In the genomic region with DNA sequence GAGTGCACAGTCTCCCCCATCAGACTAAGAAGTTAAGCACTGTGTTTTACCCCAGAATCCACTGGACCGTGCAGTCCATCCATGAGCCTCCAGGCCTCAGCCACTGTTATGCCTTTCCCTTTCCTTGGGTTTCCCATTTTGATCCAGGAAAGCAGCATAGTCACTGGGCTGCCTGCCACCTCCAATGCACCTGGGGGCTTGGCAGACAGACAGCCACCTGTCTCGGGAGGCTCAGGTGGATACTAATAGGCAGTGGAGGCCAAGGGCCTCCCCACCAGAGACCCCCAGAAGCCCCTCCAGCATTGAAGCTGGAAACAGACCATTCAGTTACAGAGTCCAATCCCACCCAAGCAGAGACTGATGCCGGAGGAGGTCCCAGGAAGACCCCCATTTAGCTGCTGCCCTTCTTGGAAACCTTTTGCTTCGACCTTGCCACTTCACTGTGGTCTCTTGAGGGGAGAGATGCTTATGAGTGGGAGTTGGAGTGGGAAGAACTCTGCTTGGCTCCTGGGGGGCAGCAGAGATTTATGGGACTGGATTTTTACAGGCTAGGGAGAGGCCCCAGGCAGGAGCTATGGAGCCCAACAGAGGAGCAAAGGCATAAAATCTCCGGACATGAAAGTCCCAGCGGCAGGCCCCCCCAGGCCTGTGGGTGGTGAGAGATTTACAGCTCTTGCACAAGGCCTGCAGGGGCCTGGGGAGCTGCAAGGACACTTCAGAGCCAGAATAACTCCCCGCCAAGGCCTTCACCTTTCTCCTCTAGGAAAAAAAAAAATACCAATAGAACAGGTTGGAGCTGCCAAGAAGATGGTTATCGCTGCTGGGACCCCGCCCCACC, we compare ENCODE assay signal across 1 cellular context.
TF ChIP-seq lines count a peak whose summit lies in the region.

No MANE protein-coding gene starts in this region.

TF ChIP-seq in H1, 55 proteins besides CTCF, POLR2A, EP300 and RAD21:
- TF ChIP-seq NANOG (IDR thresholded peaks at IDR 0.05; ENCODE audit: insufficient read depth, low read depth, low read length, poor library complexity, severe bottlenecking) (no peak), SRF (IDR thresholded peaks at IDR 0.05; ENCODE audit: low read depth, low read length) (no peak), HDAC6 (IDR thresholded peaks at IDR 0.05; ENCODE audit: low read depth, low read length) (no peak), BRCA1 (IDR thresholded peaks at IDR 0.05; ENCODE audit: low read depth, low read length) (no peak), CBX8 (IDR thresholded peaks at IDR 0.05; ENCODE audit: borderline replicate concordance, low read depth, low read length) (no peak), SIX5 (IDR thresholded peaks at IDR 0.05; ENCODE audit: low read depth, low read length) (no peak), BCL11A (IDR thresholded peaks at IDR 0.05; ENCODE audit: low read depth in 2 of 2, low read length in 2 of 2) (no peak), YY1 (IDR thresholded peaks at IDR 0.05; ENCODE audit: low read depth, low read length) (no peak), CTBP2 (IDR thresholded peaks at IDR 0.05; ENCODE audit: borderline replicate concordance, insufficient read depth, insufficient read length, low read length) (no peak), SIRT6 (IDR thresholded peaks at IDR 0.05; ENCODE audit: low read length) (no peak), ASH2L (IDR thresholded peaks at IDR 0.05; ENCODE audit: low read length) (no peak), MAFK (IDR thresholded peaks at IDR 0.05; ENCODE audit: low read depth, low read length) (no peak), ATF2 (IDR thresholded peaks at IDR 0.05; ENCODE audit: low read length) (no peak), NRF1 (IDR thresholded peaks at IDR 0.05; ENCODE audit: low read depth, low read length) (no peak), SP1 (IDR thresholded peaks at IDR 0.05; ENCODE audit: low read depth, low read length) (no peak), RBBP5 (IDR thresholded peaks at IDR 0.05; ENCODE audit: borderline replicate concordance, low read depth, low read length) (no peak)
- TF ChIP-seq, protein P1, sequence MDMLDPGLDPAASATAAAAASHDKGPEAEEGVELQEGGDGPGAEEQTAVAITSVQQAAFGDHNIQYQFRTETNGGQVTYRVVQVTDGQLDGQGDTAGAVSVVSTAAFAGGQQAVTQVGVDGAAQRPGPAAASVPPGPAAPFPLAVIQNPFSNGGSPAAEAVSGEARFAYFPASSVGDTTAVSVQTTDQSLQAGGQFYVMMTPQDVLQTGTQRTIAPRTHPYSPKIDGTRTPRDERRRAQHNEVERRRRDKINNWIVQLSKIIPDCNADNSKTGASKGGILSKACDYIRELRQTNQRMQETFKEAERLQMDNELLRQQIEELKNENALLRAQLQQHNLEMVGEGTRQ (IDR thresholded peaks at IDR 0.05; ENCODE audit: low read length) = no peak
